8 cellular contexts compared by ENCODE assay signal in genomic region chr12:754238-754816, GRCh38. TPM values are rescaled to one million over a fixed set of nuclear protein-coding genes. Genes with fewer than 3 reads are reported as not detected.
DNase-seq lines count a peak whose midpoint lies in the region; ATAC-seq and TF ChIP-seq lines count a peak whose summit lies in the region.

No MANE protein-coding gene starts in this region.

- H2AFZ ChIP-seq in MM.1S (ENCODE audit: low read length) = peak overlapping the region; percentile 24; the same call in 1 of the 2 replicates

- H4K20me1 ChIP-seq in MM.1S (ENCODE audit: insufficient read depth, low read length) = 0 out of 2 replicates have a peak, but pooled peaks cover 30% of the 10 kb centered on the region

- no peak for ATAC-seq in GM18873 (IDR thresholded peaks at IDR 0.05; ENCODE audit: low FRiP score, unreplicated experiment)

- peak overlapping the region; percentile 94 to 98 (median 97) for H3K4me3 Mint-ChIP-seq in brain

- peaks cover 63% of the 10 kb centered on the region for H3K79me2 ChIP-seq in MM.1S (ENCODE audit: low read length)

- DNase-seq in EH (ENCODE audit: low read depth) (peak; percentile 52), MM.1S (no peak), left kidney (ENCODE audit: low read depth, low spot score) (peak; percentile 11), 8988T (no peak)
- no peak for DNase-seq in effector CD8-positive, alpha-beta T cell (lab: John Stamatoyannopoulos, UW)

- peaks cover 23% of the 10 kb centered on the region for H3K36me3 Mint-ChIP-seq in brain

- H3K9ac ChIP-seq in MM.1S (ENCODE audit: low read length) = peak overlapping the region; percentile 62; the same call in 1 of the 2 replicates

- H3K9me3 Mint-ChIP-seq in brain = peaks cover 0 to 12% (median 0%) of the 10 kb centered on the region in 5 experiments

- H3K36me3 ChIP-seq in MM.1S (replicated peaks; ENCODE audit: insufficient read depth, low read length) = no peaks in the 10 kb centered on the region

- H3K27me3 ChIP-seq in MM.1S (replicated peaks; ENCODE audit: insufficient read depth, low read length) = no peaks in the 10 kb centered on the region

- peaks cover 15% of the 10 kb centered on the region; the same call in 1 of the 2 replicates for H3K4me1 ChIP-seq in MM.1S (ENCODE audit: low read length)

- no peaks in the 10 kb centered on the region for H3K9me2 ChIP-seq in MM.1S (replicated peaks; ENCODE audit: insufficient read depth, low read length)

- H3F3A ChIP-seq in MM.1S (ENCODE audit: insufficient read depth, low read length) = peaks cover 36% of the 10 kb centered on the region

- H3K4me3 ChIP-seq in MM.1S (ENCODE audit: low read length) = peak overlapping the region; percentile 70

- peak overlapping the region; percentile 83 for H3K4me2 ChIP-seq in MM.1S (ENCODE audit: low read depth, low read length)

- H3K4me1 Mint-ChIP-seq in brain = peaks cover 42% of the 10 kb centered on the region

- TF ChIP-seq CTCF in MM.1S (IDR thresholded peaks at IDR 0.05; ENCODE audit: low read length) (no peak), brain (conservative IDR thresholded peaks at IDR 0.05) (no peak)

- H3K27me3 Mint-ChIP-seq in brain = peaks cover 9% of the 10 kb centered on the region

- H3K27ac ChIP-seq in MM.1S (ENCODE audit: low read length) (peak overlapping the region; percentile 32; the same call in 1 of the 2 replicates), temporal lobe (ENCODE audit: low read depth, low read length) (peak overlapping the region; percentile 82)

- peak overlapping the region; percentile 89 to 98 (median 95) for H3K27ac Mint-ChIP-seq in brain

- H3K9me3 ChIP-seq in MM.1S (replicated peaks; ENCODE audit: insufficient read depth, low read length) = no peaks in the 10 kb centered on the region

RNA-seq across cellular contexts. Expression of gene WNK1, which starts 1.9 kb away (rescaled TPM):
- 138 TPM for polyA plus RNA-seq in brain (ENCODE audit: insufficient read depth, low read depth, low replicate concordance)
- 93.7 TPM for total RNA-seq in temporal lobe

Comparison
In these comparisons a context has a peak if more than half of its experiments do, and no peak if none do; other contexts are left out.
1. DNase-seq: peak in EH (single experiment) and left kidney (single experiment); none in MM.1S (single experiment), effector CD8-positive, alpha-beta T cell (single experiment) and 8988T (single experiment).